Comparison of ENCODE assay signal across 15 cellular contexts in the genomic region with DNA sequence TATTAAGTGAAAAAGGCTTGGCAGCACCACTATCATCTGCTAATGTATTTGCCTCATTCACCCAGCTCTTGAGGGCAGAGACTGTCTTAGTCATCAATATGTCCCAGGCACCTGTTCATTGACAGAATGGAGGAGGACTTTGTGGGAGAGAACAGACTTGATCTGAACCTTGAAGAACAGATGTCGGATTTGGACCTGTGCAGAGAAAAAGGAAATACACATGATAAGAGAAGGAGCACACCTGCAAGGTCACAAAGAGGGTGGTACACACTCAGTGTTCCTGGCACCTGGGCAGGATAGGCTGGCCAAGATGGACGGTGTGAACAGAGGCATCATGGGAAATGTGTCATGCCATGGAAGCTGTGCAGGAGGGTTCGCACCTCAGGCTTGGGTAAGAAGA. TPM values are rescaled to one million over a fixed set of nuclear protein-coding genes. Genes with fewer than 3 reads are reported as not detected.
DNase-seq lines count a peak whose midpoint lies in the region; ATAC-seq, FAIRE-seq and TF ChIP-seq lines count a peak whose summit lies in the region.
"Had no signal": no experiment of that assay in that cellular context is flagged by ENCODE, and none has a peak within 500 bp of the region (broad histone marks: within the 10 kb centered on the region; RNA-seq: fewer than 3 reads in every experiment).

No MANE protein-coding gene starts in this region.

- no peaks in the 10 kb centered on the region for H3K27me3 Mint-ChIP-seq in activated T-cell treated with anti-CD3 and anti-CD28 coated beads, Interleukin-2, amount 50 U/mL, for 72 hours (ENCODE audit: low read depth)
- H3K27me3 Mint-ChIP-seq in activated naive CD8-positive, alpha-beta T cell treated with anti-CD3 and anti-CD28 coated beads for 36 hours, result no peaks in the 10 kb centered on the region

- peaks cover 0 to 3% of the 10 kb centered on the region in 2 donors for H3K9me3 Mint-ChIP-seq in activated T-cell treated with anti-CD3 and anti-CD28 coated beads, Interleukin-2, amount 50 U/mL, for 72 hours
- H3K9me3 Mint-ChIP-seq in activated naive CD8-positive, alpha-beta T cell treated with anti-CD3 and anti-CD28 coated beads for 36 hours, result peaks cover 5% of the 10 kb centered on the region

- no peak for FAIRE-seq in pancreas (lab: Jason Lieb, UNC)
- FAIRE-seq: H1 had no signal

- intact Hi-C loops in pancreas (cut with DNase I), result no loop called here

- H3K36me3 ChIP-seq in pancreas, result no peaks in the 10 kb centered on the region

- H3K4me1 ChIP-seq in pancreas, result peaks cover 3 to 10% (median 8%) of the 10 kb centered on the region in 3 donors

- H3K4me3 ChIP-seq in pancreas, result no peak overlapping the region

- no peaks in the 10 kb centered on the region for H3K9me3 ChIP-seq in pancreas

- DNase-seq in activated T-cell treated with anti-CD3 and anti-CD28 coated beads, Interleukin-2, amount 50 U/mL, for 72 hours, result no peak
- DNase-seq in activated T-cell treated with anti-CD3 and anti-CD28 coated beads, Interleukin-2, amount 50 U/mL, for 48 hours, result no peak
- DNase-seq in DMS53 (lab: John Stamatoyannopoulos, UW) (peak; percentile 52), pancreas (peak in 5 of 6 donors; percentile 74 to 83 (median 80)), NCI-H146 (lab: John Stamatoyannopoulos, UW) (no peak), omental fat pad (ENCODE audit: low spot score) (no peak)
- DNase-seq in activated naive CD8-positive, alpha-beta T cell treated with anti-CD3 and anti-CD28 coated beads for 36 hours, result no peak
- DNase-seq: AML-193, DMS 273 treated with DMSO at 0.1 percent for 48 hours, EL, KG1, NCI-H1092 treated with DMSO at 0.1 percent for 48 hours, NCI-H187 had no signal

- H3K27me3 ChIP-seq in pancreas, result no peaks in the 10 kb centered on the region

- TF ChIP-seq CTCF in pancreas (IDR thresholded peaks at IDR 0.05), result no peak
- TF ChIP-seq CTCF in omental fat pad (IDR thresholded peaks at IDR 0.05), result no peak

- H3K4me1 Mint-ChIP-seq in activated T-cell treated with anti-CD3 and anti-CD28 coated beads, Interleukin-2, amount 50 U/mL, for 72 hours (ENCODE audit: low read depth), result peaks cover 65% of the 10 kb centered on the region
- peaks cover 51% of the 10 kb centered on the region for H3K4me1 Mint-ChIP-seq in activated naive CD8-positive, alpha-beta T cell treated with anti-CD3 and anti-CD28 coated beads for 36 hours

- H3K27ac Mint-ChIP-seq in activated T-cell treated with anti-CD3 and anti-CD28 coated beads, Interleukin-2, amount 50 U/mL, for 72 hours, result peak overlapping the region; percentile 59
- H3K27ac Mint-ChIP-seq in activated naive CD8-positive, alpha-beta T cell treated with anti-CD3 and anti-CD28 coated beads for 36 hours, result peak overlapping the region; percentile 75

- H3K27ac ChIP-seq in pancreas, result peak overlapping the region; percentile 8 to 71 (median 66)

- peak overlapping the region in 1 of 2 donors; percentile 21 for H3K4me3 Mint-ChIP-seq in activated T-cell treated with anti-CD3 and anti-CD28 coated beads, Interleukin-2, amount 50 U/mL, for 72 hours
- no peak overlapping the region for H3K4me3 Mint-ChIP-seq in activated naive CD8-positive, alpha-beta T cell treated with anti-CD3 and anti-CD28 coated beads for 36 hours

- 43% methylated on average over 3 of the region's 3 CpGs for WGBS in pancreas, 2 donors

- ATAC-seq in activated T-cell treated with anti-CD3 and anti-CD28 coated beads, Interleukin-2, amount 50 U/mL, for 72 hours (replicated peaks in 1 of 2), result no peak
- ATAC-seq in pancreas (peak; percentile 67 to 88 (median 78)), omental fat pad (ENCODE audit: low FRiP score) (no peak)
- ATAC-seq: Right ventricle myocardium inferior had no signal

- peaks cover 5% of the 10 kb centered on the region in 2 donors for H3K36me3 Mint-ChIP-seq in activated T-cell treated with anti-CD3 and anti-CD28 coated beads, Interleukin-2, amount 50 U/mL, for 72 hours (ENCODE audit: insufficient read depth in 2 of 2)
- H3K36me3 Mint-ChIP-seq in activated naive CD8-positive, alpha-beta T cell treated with anti-CD3 and anti-CD28 coated beads for 36 hours, result peaks cover 10% of the 10 kb centered on the region

RNA-seq across cellular contexts. Expression of gene MGAT4A, which starts 7.4 kb away (rescaled TPM):
- 100 to 1,000 TPM; 108 to 109 TPM for total RNA-seq in activated T-cell treated with anti-CD3 and anti-CD28 coated beads, Interleukin-2, amount 50 U/mL, for 72 hours
- total RNA-seq in activated naive CD8-positive, alpha-beta T cell treated with anti-CD3 and anti-CD28 coated beads for 36 hours, result 10 to 100 TPM; 45.1 to 49.3 TPM
- total RNA-seq in pancreas, result 10 to 100 TPM; 56.0 to 72.1 (median 59.4) TPM
- 10 to 100 TPM; 14.1 to 21.0 TPM for polyA plus RNA-seq in pancreas
- total RNA-seq in omental fat pad, result 10 to 100 TPM; 20.1 to 93.7 (median 43.2) TPM

Comparison
In these comparisons a context has a peak if more than half of its experiments do, and no peak if none do; other contexts are left out.
1. ATAC-seq: peak in pancreas (4 of 4); none in activated T-cell treated with anti-CD3 and anti-CD28 coated beads, Interleukin-2, amount 50 U/mL, for 72 hours (0 of 2) and omental fat pad (single experiment).
2. DNase-seq: peak in DMS53 (single experiment) and pancreas (5 of 6); none in activated T-cell treated with anti-CD3 and anti-CD28 coated beads, Interleukin-2, amount 50 U/mL, for 72 hours (0 of 2), activated T-cell treated with anti-CD3 and anti-CD28 coated beads, Interleukin-2, amount 50 U/mL, for 48 hours (0 of 2), activated naive CD8-positive, alpha-beta T cell treated with anti-CD3 and anti-CD28 coated beads for 36 hours (single experiment), NCI-H146 (single experiment) and omental fat pad (single experiment).